8 cellular contexts compared by ENCODE assay signal in genomic region chr1:209569445-209570207, GRCh38. TPM values are rescaled to one million over a fixed set of nuclear protein-coding genes. Genes with fewer than 3 reads are reported as not detected.
A peak's percentile ranks its signal among the peaks of the same experiment; 100 is the strongest.
DNase-seq lines count a peak whose midpoint lies in the region; ATAC-seq and TF ChIP-seq lines count a peak whose summit lies in the region.

No MANE protein-coding gene starts in this region.

- H3K27me3 Mint-ChIP-seq in Calu3 (ENCODE audit: unreplicated experiment) = peaks cover 97% of the 10 kb centered on the region
- peaks cover 37% of the 10 kb centered on the region for H3K27me3 Mint-ChIP-seq in activated CD4-positive, alpha-beta memory T cell treated with anti-CD3 and anti-CD28 coated beads, Interleukin-2, amount 10 ng/mL, durations not matched to agents 7 days and 5 days

- no peak overlapping the region for H3K27ac Mint-ChIP-seq in Calu3 (ENCODE audit: unreplicated experiment)
- no peak overlapping the region for H3K27ac Mint-ChIP-seq in activated CD4-positive, alpha-beta memory T cell treated with anti-CD3 and anti-CD28 coated beads, Interleukin-2, amount 10 ng/mL, durations not matched to agents 7 days and 5 days

- peak; percentile 87 for TF ChIP-seq CTCF in Calu3 (IDR thresholded peaks at IDR 0.05; ENCODE audit: unreplicated experiment)

- peak; percentile 84 for DNase-seq in Calu3
- DNase-seq in NCI-H526 treated with DMSO at 0.1 percent for 48 hours (lab: John Stamatoyannopoulos, UW) = peak; percentile 18
- peak; percentile 77 for DNase-seq in activated CD4-positive, alpha-beta memory T cell treated with anti-CD3 and anti-CD28 coated beads, Interleukin-2, amount 10 ng/mL, durations not matched to agents 7 days and 5 days
- peak; percentile 61 for DNase-seq in effector CD8-positive, alpha-beta T cell (lab: John Stamatoyannopoulos, UW)
- DNase-seq in middle frontal gyrus (ENCODE audit: extremely low spot score, low spot score) = peak; percentile 73
- peak; percentile 23 to 59 for DNase-seq in stimulated activated CD8-positive, alpha-beta memory T cell treated with anti-CD3 and anti-CD28 coated beads, Interleukin-4, amount 100 ng/mL, for 1 hour (ENCODE audit: low read depth in 2 of 2, low spot score in 1 of 2)

- H3K4me1 Mint-ChIP-seq in Calu3 (ENCODE audit: low read depth, unreplicated experiment) = peaks cover 9% of the 10 kb centered on the region
- peaks cover 9% of the 10 kb centered on the region for H3K4me1 Mint-ChIP-seq in activated CD4-positive, alpha-beta memory T cell treated with anti-CD3 and anti-CD28 coated beads, Interleukin-2, amount 10 ng/mL, durations not matched to agents 7 days and 5 days

- no TSS peak for BruUV-seq in Calu3 (replicated peaks; lab: Mats Ljungman, UMichigan)

- CTCF ChIA-PET in Calu3 (lab: Charles Lee) = interaction anchor here (0.6 to 1.5 kb wide), 20 partner anchors 9 to 321 kb away, joined by 3 to 11 read pairs (median 4); no protein-coding TSS in a partner anchor
- CTCF ChIA-PET in activated CD4-positive, alpha-beta memory T cell treated with anti-CD3 and anti-CD28 coated beads, Interleukin-2, amount 10 ng/mL, durations not matched to agents 7 days and 5 days (lab: Charles Lee) = interaction anchor here (0.6 to 3.2 kb wide), 35 partner anchors 9 to 258 kb away, joined by 3 to 39 read pairs (median 5); partner anchors contain the start of genes CAMK1G and UTP25

- POLR2A ChIA-PET in activated CD4-positive, alpha-beta memory T cell treated with anti-CD3 and anti-CD28 coated beads, Interleukin-2, amount 10 ng/mL, durations not matched to agents 7 days and 5 days (lab: Charles Lee) = interaction anchor here (0.6 to 1.0 kb wide), 3 partner anchors 140 to 196 kb away, joined by 3 to 4 read pairs (median 3); no protein-coding TSS in a partner anchor

- intact Hi-C loops in Calu3 (cut with micrococcal nuclease; ENCODE audit: unreplicated experiment) = loop anchor here (1.0 to 5.0 kb wide), 4 partner anchors 57 to 217 kb away; no protein-coding TSS in a partner anchor

- ATAC-seq in HG02798 (IDR thresholded peaks at IDR 0.05; ENCODE audit: poor library complexity, unreplicated experiment) (peak; percentile 63), HG03139 (IDR thresholded peaks at IDR 0.05; ENCODE audit: unreplicated experiment) (no peak)

- no peaks in the 10 kb centered on the region for H3K9me3 Mint-ChIP-seq in Calu3 (ENCODE audit: low read depth, unreplicated experiment)
- H3K9me3 Mint-ChIP-seq in activated CD4-positive, alpha-beta memory T cell treated with anti-CD3 and anti-CD28 coated beads, Interleukin-2, amount 10 ng/mL, durations not matched to agents 7 days and 5 days = no peaks in the 10 kb centered on the region

- H3K4me3 Mint-ChIP-seq in Calu3 (ENCODE audit: low read depth, unreplicated experiment) = peak overlapping the region; percentile 18
- H3K4me3 Mint-ChIP-seq in activated CD4-positive, alpha-beta memory T cell treated with anti-CD3 and anti-CD28 coated beads, Interleukin-2, amount 10 ng/mL, durations not matched to agents 7 days and 5 days = peak overlapping the region; percentile 7

- no peaks in the 10 kb centered on the region for H3K36me3 Mint-ChIP-seq in Calu3 (ENCODE audit: insufficient read depth, unreplicated experiment)
- no peaks in the 10 kb centered on the region for H3K36me3 Mint-ChIP-seq in activated CD4-positive, alpha-beta memory T cell treated with anti-CD3 and anti-CD28 coated beads, Interleukin-2, amount 10 ng/mL, durations not matched to agents 7 days and 5 days (ENCODE audit: low read depth)

RNA-seq across cellular contexts. Expression of gene CAMK1G, which starts 13.9 kb away (rescaled TPM):
- total RNA-seq in Calu3 (2022) = not detected in 2 replicates
- not detected for total RNA-seq in activated CD4-positive, alpha-beta memory T cell treated with anti-CD3 and anti-CD28 coated beads, Interleukin-2, amount 10 ng/mL, durations not matched to agents 7 days and 5 days

Comparison
In these comparisons a context has a peak if more than half of its experiments do, and no peak if none do; other contexts are left out.
1. DNase-seq: peak in every context shown above with its lines; median percentile 84 in Calu3; 77 in activated CD4-positive, alpha-beta memory T cell treated with anti-CD3 and anti-CD28 coated beads, Interleukin-2, amount 10 ng/mL, durations not matched to agents 7 days and 5 days; 73 in middle frontal gyrus; 61 in effector CD8-positive, alpha-beta T cell; 41 in stimulated activated CD8-positive, alpha-beta memory T cell treated with anti-CD3 and anti-CD28 coated beads, Interleukin-4, amount 100 ng/mL, for 1 hour; 18 in NCI-H526 treated with DMSO at 0.1 percent for 48 hours.